ENCODE assay signal across 1 cellular context in the genomic region with DNA sequence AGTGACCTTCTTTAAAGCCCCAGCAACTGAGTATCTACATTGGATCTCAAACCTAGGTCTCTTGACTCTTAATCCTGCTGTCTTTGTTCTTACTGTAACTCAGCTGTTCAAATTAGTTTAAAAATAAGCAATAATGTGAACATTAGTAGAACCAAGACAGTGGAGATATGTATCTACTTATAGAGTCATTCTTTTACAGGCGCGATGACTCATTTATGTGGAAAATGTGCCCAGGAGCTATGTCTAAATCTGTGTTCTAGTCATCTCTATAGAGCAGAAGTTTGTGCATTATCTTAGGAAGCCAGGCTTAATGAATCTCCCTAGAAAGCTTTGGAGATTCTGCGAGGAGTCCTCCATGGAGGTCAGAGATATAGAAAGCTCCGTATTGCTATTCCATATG.
TF ChIP-seq lines count a peak whose summit lies in the region.

No MANE protein-coding gene starts in this region.

TF ChIP-seq in SK-N-SH treated with all-trans-retinoic acid at 6 μM for 48 hours, 23 proteins besides CTCF, POLR2A, EP300 and RAD21 (continued from another document):
- TF ChIP-seq, protein P1, sequence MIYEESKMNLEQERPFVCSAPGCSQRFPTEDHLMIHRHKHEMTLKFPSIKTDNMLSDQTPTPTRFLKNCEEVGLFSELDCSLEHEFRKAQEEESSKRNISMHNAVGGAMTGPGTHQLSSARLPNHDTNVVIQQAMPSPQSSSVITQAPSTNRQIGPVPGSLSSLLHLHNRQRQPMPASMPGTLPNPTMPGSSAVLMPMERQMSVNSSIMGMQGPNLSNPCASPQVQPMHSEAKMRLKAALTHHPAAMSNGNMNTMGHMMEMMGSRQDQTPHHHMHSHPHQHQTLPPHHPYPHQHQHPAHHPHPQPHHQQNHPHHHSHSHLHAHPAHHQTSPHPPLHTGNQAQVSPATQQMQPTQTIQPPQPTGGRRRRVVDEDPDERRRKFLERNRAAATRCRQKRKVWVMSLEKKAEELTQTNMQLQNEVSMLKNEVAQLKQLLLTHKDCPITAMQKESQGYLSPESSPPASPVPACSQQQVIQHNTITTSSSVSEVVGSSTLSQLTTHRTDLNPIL (CRISPR knock-in tag; IDR thresholded peaks at IDR 0.05; ENCODE audit: low read depth), result 0 out of 2 replicates have a peak, but pooled peaks have one; percentile 14
- no peak for TF ChIP-seq TOX (CRISPR knock-in tag; IDR thresholded peaks at IDR 0.05; ENCODE audit: borderline replicate concordance)
